ENCODE assay signal across 11 cellular contexts in genomic region chr4:40622913-40623312, GRCh38. TPM values are rescaled to one million over a fixed set of nuclear protein-coding genes. Genes with fewer than 3 reads are reported as not detected.
DNase-seq lines count a peak whose midpoint lies in the region; ATAC-seq and TF ChIP-seq lines count a peak whose summit lies in the region.
"Had no signal": no experiment of that assay in that cellular context is flagged by ENCODE, and none has a peak within 500 bp of the region (broad histone marks: within the 10 kb centered on the region; RNA-seq: fewer than 3 reads in every experiment).

No MANE protein-coding gene starts in this region.

- intact Hi-C loops in esophagus squamous epithelium (cut with DNase I): no loop called here

- H3K36me3 ChIP-seq in MM.1S (replicated peaks; ENCODE audit: insufficient read depth, low read length): no peaks in the 10 kb centered on the region
- peaks cover 0 to 3% (median 0%) of the 10 kb centered on the region in 3 donors for H3K36me3 ChIP-seq in esophagus squamous epithelium
- H3K36me3 ChIP-seq: BE2C had no signal

- ATAC-seq in GM19025 (IDR thresholded peaks at IDR 0.05; ENCODE audit: low read depth, unreplicated experiment): peak; percentile 31

- TF ChIP-seq CTCF in C4-2B (conservative IDR thresholded peaks at IDR 0.05) (no peak), MM.1S (IDR thresholded peaks at IDR 0.05; ENCODE audit: low read length) (no peak), esophagus squamous epithelium (IDR thresholded peaks at IDR 0.05) (peak in 1 of 6 experiments; percentile 15)

- H4K20me1 ChIP-seq in MM.1S (ENCODE audit: insufficient read depth, low read length): no peaks in the 10 kb centered on the region

- H3F3A ChIP-seq in MM.1S (ENCODE audit: insufficient read depth, low read length): peaks cover 24% of the 10 kb centered on the region

- H3K9me3 ChIP-seq in MM.1S (replicated peaks; ENCODE audit: insufficient read depth, low read length) (no peaks in the 10 kb centered on the region), esophagus squamous epithelium (no peaks in the 10 kb centered on the region)
- H3K9me3 ChIP-seq: BE2C had no signal

- peak overlapping the region; percentile 11; the same call in 1 of the 2 replicates for H3K4me2 ChIP-seq in MM.1S (ENCODE audit: low read depth, low read length)

- H3K27ac ChIP-seq in C4-2B (peak overlapping the region; percentile 51), MM.1S (ENCODE audit: low read length) (peak overlapping the region; percentile 78; the same call in 1 of the 2 replicates), esophagus squamous epithelium (peak overlapping the region; percentile 80 to 96 (median 86))

- no peak overlapping the region for H3K4me3 ChIP-seq in MM.1S (ENCODE audit: low read length)
- no peak overlapping the region for H3K4me3 ChIP-seq in esophagus squamous epithelium

- H3K27me3 ChIP-seq in MM.1S (replicated peaks; ENCODE audit: insufficient read depth, low read length) (no peaks in the 10 kb centered on the region), esophagus squamous epithelium (peaks cover 0 to 14% (median 0%) of the 10 kb centered on the region in 4 donors)
- H3K27me3 ChIP-seq: BE2C had no signal

- peaks cover 43% of the 10 kb centered on the region for H3K4me1 ChIP-seq in MM.1S (ENCODE audit: low read length)
- peaks cover 9 to 83% (median 26%) of the 10 kb centered on the region in 3 donors for H3K4me1 ChIP-seq in esophagus squamous epithelium
- H3K4me1 ChIP-seq: BE2C had no signal

- no peak for DNase-seq in MM.1S
- no peak for DNase-seq in esophagus squamous epithelium (lab: John Stamatoyannopoulos, UW)
- no peak for DNase-seq in NCI-H2107 treated with DMSO at 0.1 percent for 48 hours (lab: John Stamatoyannopoulos, UW; ENCODE audit: unreplicated experiment)
- DNase-seq in DMS153 (lab: John Stamatoyannopoulos, UW): no peak
- no peak for DNase-seq in hepatic stellate cell (ENCODE audit: low spot score)
- no peak for DNase-seq in C1 segment of cervical spinal cord (lab: John Stamatoyannopoulos, UW)
- DNase-seq: BE2C; foreskin melanocyte; stimulated activated CD4-positive, alpha-beta T cell treated with anti-CD3 and anti-CD28 coated beads, Interleukin-4, amount 100 ng/mL, for 24 hours had no signal

- peaks cover 93% of the 10 kb centered on the region for H3K79me2 ChIP-seq in MM.1S (ENCODE audit: low read length)

- H2AFZ ChIP-seq in MM.1S (ENCODE audit: low read length): no peak overlapping the region

- H3K9me2 ChIP-seq in MM.1S (replicated peaks; ENCODE audit: insufficient read depth, low read length): no peaks in the 10 kb centered on the region

- no peak for TF ChIP-seq POLR2A in esophagus squamous epithelium (IDR thresholded peaks at IDR 0.05)

- 59 to 66% methylated on average over 6 of the region's 6 CpGs for WGBS in esophagus squamous epithelium, 2 donors

- H3K9ac ChIP-seq in MM.1S (ENCODE audit: low read length): no peak overlapping the region

RNA-seq across cellular contexts. Expression of gene RBM47, which starts 6.8 kb away (rescaled TPM):
- 100 to 1,000 TPM in 2 of 4 donors, 10 to 100 TPM in 2; 94.6 to 197 (median 125) TPM for total RNA-seq in esophagus squamous epithelium
